3 cellular contexts compared by ENCODE assay signal in the genomic region with DNA sequence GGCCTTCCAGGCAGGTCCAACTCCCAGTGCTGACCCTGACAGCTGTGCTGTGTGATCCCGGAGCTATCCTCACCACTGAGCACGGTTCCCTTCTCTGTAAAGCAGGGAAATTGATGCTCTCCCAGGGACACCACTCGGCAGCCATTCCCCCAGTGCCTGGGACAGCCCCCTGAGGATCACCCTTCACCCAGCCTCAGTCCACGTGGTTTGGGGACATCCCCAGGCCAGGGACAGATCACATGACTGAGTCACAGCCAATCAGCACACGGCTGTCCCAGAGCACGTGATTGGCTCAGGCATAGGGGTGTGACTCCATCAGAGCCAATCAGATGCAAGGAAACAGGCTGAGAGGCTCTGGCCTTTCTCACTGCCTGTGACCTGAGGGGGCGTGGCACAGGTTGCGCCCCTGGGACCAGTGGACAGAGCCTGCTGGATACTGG.
A peak's percentile ranks its signal among the peaks of the same experiment; 100 is the strongest.
TF ChIP-seq lines count a peak whose summit lies in the region.

No MANE protein-coding gene starts in this region.

TF ChIP-seq in A549, 52 proteins besides CTCF, POLR2A, EP300 and RAD21:
- TF ChIP-seq USF2 (IDR thresholded peaks at IDR 0.05), result peak; percentile 91
- no peak for TF ChIP-seq CBX8 (IDR thresholded peaks at IDR 0.05)

TF ChIP-seq in IMR-90, 13 proteins besides CTCF, POLR2A, EP300 and RAD21 (continued from another document):
- TF ChIP-seq MAFK (IDR thresholded peaks at IDR 0.05; ENCODE audit: low read depth, low read length) (no peak), MAZ (IDR thresholded peaks at IDR 0.05; ENCODE audit: borderline replicate concordance, low read depth, low read length) (no peak), CHD1 (IDR thresholded peaks at IDR 0.05; ENCODE audit: low read depth, low read length) (no peak), USF2 (IDR thresholded peaks at IDR 0.05; ENCODE audit: low read depth, low read length) (peak; percentile 24; the same call in 1 of the 2 replicates), NFE2L2 (IDR thresholded peaks at IDR 0.05; ENCODE audit: low read depth, low read length) (no peak), RCOR1 (IDR thresholded peaks at IDR 0.05; ENCODE audit: insufficient replicate concordance, low read length) (no peak)
- TF ChIP-seq, protein P1, sequence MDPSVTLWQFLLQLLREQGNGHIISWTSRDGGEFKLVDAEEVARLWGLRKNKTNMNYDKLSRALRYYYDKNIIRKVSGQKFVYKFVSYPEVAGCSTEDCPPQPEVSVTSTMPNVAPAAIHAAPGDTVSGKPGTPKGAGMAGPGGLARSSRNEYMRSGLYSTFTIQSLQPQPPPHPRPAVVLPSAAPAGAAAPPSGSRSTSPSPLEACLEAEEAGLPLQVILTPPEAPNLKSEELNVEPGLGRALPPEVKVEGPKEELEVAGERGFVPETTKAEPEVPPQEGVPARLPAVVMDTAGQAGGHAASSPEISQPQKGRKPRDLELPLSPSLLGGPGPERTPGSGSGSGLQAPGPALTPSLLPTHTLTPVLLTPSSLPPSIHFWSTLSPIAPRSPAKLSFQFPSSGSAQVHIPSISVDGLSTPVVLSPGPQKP (IDR thresholded peaks at IDR 0.05; ENCODE audit: borderline replicate concordance, low read depth, low read length), result no peak

TF ChIP-seq in endothelial cell of umbilical vein, 7 proteins besides CTCF, POLR2A, EP300 and RAD21:
- TF ChIP-seq JUN (IDR thresholded peaks at IDR 0.05; ENCODE audit: borderline replicate concordance, insufficient read depth, insufficient read length, low read depth) (no peak), GATA2 (IDR thresholded peaks at IDR 0.05; ENCODE audit: insufficient read depth, insufficient read length, low read depth, low read length) (no peak), FOS (IDR thresholded peaks at IDR 0.05; ENCODE audit: borderline replicate concordance, insufficient read depth, low read length) (no peak), MYC (IDR thresholded peaks at IDR 0.05; ENCODE audit: low read depth, low read length) (no peak), POLR2AphosphoS5 (IDR thresholded peaks at IDR 0.05; ENCODE audit: insufficient read depth, low read depth, low read length) (no peak)
